22 cellular contexts compared by ENCODE assay signal in genomic region chr1:201068976-201069375, GRCh38. TPM values are rescaled to one million over a fixed set of nuclear protein-coding genes. Genes with fewer than 3 reads are reported as not detected.
DNase-seq lines count a peak whose midpoint lies in the region; ATAC-seq, FAIRE-seq and TF ChIP-seq lines count a peak whose summit lies in the region.
"Had no signal": no experiment of that assay in that cellular context is flagged by ENCODE, and none has a peak within 500 bp of the region (broad histone marks: within the 10 kb centered on the region; RNA-seq: fewer than 3 reads in every experiment).

No MANE protein-coding gene starts in this region.

- no peak for TF ChIP-seq POLR2A in GM12878 (IDR thresholded peaks at IDR 0.05; ENCODE audit: low read depth, low read length)

- H4K20me1 ChIP-seq in BLaER1 treated with 17β-estradiol and CSF1 and Interleukin-3, amounts not matched to agents 10 nM and 100 nM = peaks cover 0 to 7% (median 0%) of the 10 kb centered on the region in 11 experiments; a peak in 2 of 22 replicates
- H4K20me1 ChIP-seq in GM12878 (ENCODE audit: control insufficient read depth, insufficient read depth) = no peaks in the 10 kb centered on the region
- H4K20me1 ChIP-seq in neural progenitor cell (ENCODE audit: low read depth) = no peaks in the 10 kb centered on the region

- H3K79me2 ChIP-seq in GM12878 (ENCODE audit: control insufficient read depth, insufficient read depth, low read length) (no peaks in the 10 kb centered on the region), neural progenitor cell (ENCODE audit: low read depth) (no peaks in the 10 kb centered on the region)

- DNase-seq in GM12878 (ENCODE audit: low read depth, low spot score) = no peak
- DNase-seq in neural progenitor cell (ENCODE audit: low spot score) = no peak
- no peak for DNase-seq in ecto neural progenitor cell (ENCODE audit: low spot score)
- no peak for DNase-seq in NAMALWA (ENCODE audit: low spot score)
- DNase-seq in cerebellar nuclear complex (lab: John Stamatoyannopoulos, UW) = no peak
- DNase-seq: 8988T; C1 segment of cervical spinal cord; CD4-positive, CD25-positive, alpha-beta regulatory T cell; CD8-positive, alpha-beta memory T cell; KBM-7 had no signal

- POLR2A ChIA-PET in GM12878 (lab: Charles Lee) = no interaction called here

- no peaks in the 10 kb centered on the region for H3K36me3 Mint-ChIP-seq in neural progenitor cell
- H3K36me3 Mint-ChIP-seq: CD4-positive, CD25-positive, alpha-beta regulatory T cell; CD8-positive, alpha-beta memory T cell; IgD-negative memory B cell had no signal

- H3K27ac ChIP-seq in BLaER1 treated with 17β-estradiol and CSF1 and Interleukin-3, amounts not matched to agents 10 nM and 100 nM = no peak overlapping the region
- H3K27ac ChIP-seq in GM12878 (ENCODE audit: control insufficient read depth, insufficient read depth) (no peak overlapping the region), neural progenitor cell (no peak overlapping the region)

- 21% methylated on average over 4 of the region's 4 CpGs for WGBS in GM12878 (ENCODE audit: insufficient coverage, insufficient replicate concordance, low lambda C conversion rate, missing lambda C conversion rate)

- H3K36me3 ChIP-seq in BLaER1 treated with 17β-estradiol and CSF1 and Interleukin-3, amounts not matched to agents 10 nM and 100 nM = no peaks in the 10 kb centered on the region
- no peaks in the 10 kb centered on the region for H3K36me3 ChIP-seq in GM12878 (ENCODE audit: control insufficient read depth in 2 of 2, insufficient read depth in 2 of 2, low read length in 1 of 2)
- no peaks in the 10 kb centered on the region for H3K36me3 ChIP-seq in neural progenitor cell
- H3K36me3 ChIP-seq: HAP-1 had no signal

- TF ChIP-seq CTCF in GM12878 (IDR thresholded peaks at IDR 0.05 in 2 of 3, conservative IDR thresholded peaks at IDR 0.05 in 1 of 3; ENCODE audit: control insufficient read depth in 2 of 3, extremely low read depth in 1 of 3, insufficient read depth in 1 of 3, low read depth in 3 of 3, low read length in 3 of 3) = no peak
- no peak for TF ChIP-seq CTCF in neural progenitor cell (IDR thresholded peaks at IDR 0.05)

- ATAC-seq in GM12878 (peak; percentile 25; the same call in 2 of the 3 replicates), HG02885 (IDR thresholded peaks at IDR 0.05; ENCODE audit: poor library complexity, unreplicated experiment) (no peak)
- ATAC-seq: HepG2 had no signal

- intact Hi-C loops in GM12878 (cut with micrococcal nuclease; ENCODE audit: unreplicated experiment) = no loop called here

- peaks cover 19 to 62% (median 43%) of the 10 kb centered on the region in 10 experiments for H3K4me1 ChIP-seq in BLaER1 treated with 17β-estradiol and CSF1 and Interleukin-3, amounts not matched to agents 10 nM and 100 nM
- H3K4me1 ChIP-seq in GM12878 (ENCODE audit: control insufficient read depth, insufficient read depth, low read length) (no peaks in the 10 kb centered on the region), neural progenitor cell (peaks cover 8% of the 10 kb centered on the region)
- H3K4me1 ChIP-seq: HAP-1 had no signal

- H3K4me1 Mint-ChIP-seq in neural progenitor cell = peaks cover 33% of the 10 kb centered on the region
- H3K4me1 Mint-ChIP-seq: CD4-positive, CD25-positive, alpha-beta regulatory T cell; CD8-positive, alpha-beta memory T cell had no signal

- H3K4me3 ChIP-seq in BLaER1 treated with 17β-estradiol and CSF1 and Interleukin-3, amounts not matched to agents 10 nM and 100 nM = no peak overlapping the region
- H3K4me3 ChIP-seq in GM12878 = no peak overlapping the region
- no peak overlapping the region for H3K4me3 ChIP-seq in neural progenitor cell
- H3K4me3 ChIP-seq: HAP-1 had no signal

- no peak overlapping the region; a peak in 1 of 22 replicates for H3K9ac ChIP-seq in BLaER1 treated with 17β-estradiol and CSF1 and Interleukin-3, amounts not matched to agents 10 nM and 100 nM
- H3K9ac ChIP-seq in GM12878 (ENCODE audit: control insufficient read depth, insufficient read depth, low read length) = no peak overlapping the region
- H3K9ac ChIP-seq in neural progenitor cell = no peak overlapping the region

- FAIRE-seq in GM12878 (lab: Jason Lieb, UNC) = no peak
- FAIRE-seq: D721Med, G401.6, GM12892, GM18507, HepG2 had no signal

- no peaks in the 10 kb centered on the region for H3K9me3 ChIP-seq in BLaER1 treated with 17β-estradiol and CSF1 and Interleukin-3, amounts not matched to agents 10 nM and 100 nM (replicated peaks in 1 of 11)
- no peaks in the 10 kb centered on the region for H3K9me3 ChIP-seq in GM12878 (replicated peaks; ENCODE audit: control insufficient read depth, insufficient read depth, low read length)
- no peaks in the 10 kb centered on the region for H3K9me3 ChIP-seq in neural progenitor cell (ENCODE audit: low read depth)
- H3K9me3 ChIP-seq: HAP-1 had no signal

- H3F3A ChIP-seq in neural progenitor cell (ENCODE audit: low read depth) = no peaks in the 10 kb centered on the region

- peaks cover 25% of the 10 kb centered on the region for H3K27me3 Mint-ChIP-seq in neural progenitor cell (ENCODE audit: insufficient read depth, low read depth)
- H3K27me3 Mint-ChIP-seq: CD4-positive, CD25-positive, alpha-beta regulatory T cell had no signal

- CTCF ChIA-PET in GM12878 (lab: Yijun Ruan, JAX) = interaction anchor here (1.2 to 1.6 kb wide), 2 partner anchors 46 to 97 kb away, joined by 3 to 5 read pairs; no protein-coding TSS in a partner anchor

- TF ChIP-seq EP300 in GM12878 (IDR thresholded peaks at IDR 0.05; ENCODE audit: borderline replicate concordance in 1 of 2, control insufficient read depth in 1 of 2, low read depth in 2 of 2, low read length in 2 of 2) = no peak

- no peak overlapping the region for H3K4me3 Mint-ChIP-seq in neural progenitor cell
- H3K4me3 Mint-ChIP-seq: CD4-positive, CD25-positive, alpha-beta regulatory T cell; CD8-positive, alpha-beta memory T cell; IgD-negative memory B cell had no signal

- no peak overlapping the region for H2AFZ ChIP-seq in GM12878 (ENCODE audit: control insufficient read depth, low read depth, low read length)
- peak overlapping the region; percentile 79 for H2AFZ ChIP-seq in neural progenitor cell (replicated peaks)

- SMC1A ChIA-PET in GM12878 (lab: Charles Lee; ENCODE audit: uncharacterized antibody, unreplicated experiment) = no interaction called here

- peak overlapping the region; percentile 81 for H3K27ac Mint-ChIP-seq in neural progenitor cell
- H3K27ac Mint-ChIP-seq: CD4-positive, CD25-positive, alpha-beta regulatory T cell; CD8-positive, alpha-beta memory T cell had no signal

- H3K9me3 Mint-ChIP-seq in neural progenitor cell = no peaks in the 10 kb centered on the region
- H3K9me3 Mint-ChIP-seq: CD4-positive, CD25-positive, alpha-beta regulatory T cell; CD8-positive, alpha-beta memory T cell; IgD-negative memory B cell had no signal

- H3K4me2 ChIP-seq in BLaER1 treated with 17β-estradiol and CSF1 and Interleukin-3, amounts not matched to agents 10 nM and 100 nM = peak overlapping the region in 8 of 11 experiments; percentile 22 to 50 (median 30); a peak in 13 of 22 replicates
- no peak overlapping the region for H3K4me2 ChIP-seq in GM12878 (ENCODE audit: control insufficient read depth, insufficient read depth)
- H3K4me2 ChIP-seq in neural progenitor cell = peak overlapping the region; percentile 24

- in situ Hi-C loops in GM12878 (cut with MboI) = no loop called here

- H3K27me3 ChIP-seq in BLaER1 treated with 17β-estradiol and CSF1 and Interleukin-3, amounts not matched to agents 10 nM and 100 nM = no peaks in the 10 kb centered on the region
- H3K27me3 ChIP-seq in GM12878 (replicated peaks in 1 of 2; ENCODE audit: control insufficient read depth in 2 of 2, insufficient read depth in 2 of 2, low read length in 1 of 2) (peaks cover 2 to 10% of the 10 kb centered on the region in 2 experiments), neural progenitor cell (no peaks in the 10 kb centered on the region)

- RAD21 ChIA-PET in GM12878 (lab: Charles Lee; ENCODE audit: unreplicated experiment) = no interaction called here

- no peak for TF ChIP-seq RAD21 in GM12878 (IDR thresholded peaks at IDR 0.05; ENCODE audit: insufficient read depth, low read depth, low read length)

- BruUV-seq in GM12878 (replicated peaks; lab: Mats Ljungman, UMichigan) = no TSS peak

RNA-seq across cellular contexts. Expression of gene CACNA1S, which starts 43.2 kb away (rescaled TPM):
- not detected in 2 replicates for total RNA-seq in GM12878 (2013; cell fraction: nucleolus; rRNA removed)
- total RNA-seq in GM12878 (2014; rRNA removed) (under 0.01 TPM in 2 replicates), GM12878 (2014; rRNA removed; fragmentation: Illumina TruSeq; extraction: Trizol) (not detected in 2 replicates), GM12878 (2021) (not detected in 2 replicates), neural progenitor cell (ENCODE audit: low replicate concordance) (0.11 and 0.12 TPM in 2 replicates)
- not detected for polyA plus RNA-seq in GM12878 (2011; ENCODE audit: low read depth)
- polyA plus RNA-seq in GM12878 (2011; rRNA removed) (not detected in 2 replicates), GM12878 (2014; fragmentation: Illumina TruSeq; extraction: Trizol) (0.01 TPM in 1 of 2 replicates, not detected in the other), GM12878 (2014; fragmentation: Nextera tagmentation; extraction: Ambion mirVana) (under 1 TPM in 1 of 2 experiments, not detected in 1; 0.02 TPM), GM12878 (2014; rRNA removed) (0.01 TPM in 1 of 2 replicates, not detected in the other), GM12878 (2016; fragmentation: Nextera tagmentation; extraction: Ambion mirVana) (under 1 TPM in 1 of 2 experiments, not detected in 1; 0.04 TPM)
- under 0.01 TPM in 1 of 2 replicates, not detected in the other for polyA plus RNA-seq in GM12878 (2011; cell fraction: cytosol; rRNA removed)
- 0.01 TPM in 1 of 2 replicates, not detected in the other for polyA plus RNA-seq in GM12878 (2011; cell fraction: nucleus; rRNA removed)
- 0.01 TPM in 1 of 2 replicates, not detected in the other for polyA plus RNA-seq in GM12878 (2012)
- polyA minus RNA-seq in GM12878 (2011; rRNA and poly(A)+ RNA removed) = not detected in 2 replicates
- not detected in 2 replicates for polyA minus RNA-seq in GM12878 (2011; cell fraction: cytosol; rRNA and poly(A)+ RNA removed)
- not detected in 2 replicates for polyA minus RNA-seq in GM12878 (2011; cell fraction: nucleus; rRNA and poly(A)+ RNA removed)
- total RNA-seq: A673; CD4-positive, CD25-positive, alpha-beta regulatory T cell; CD8-positive, alpha-beta memory T cell; H4; HepG2 had no signal
- polyA plus RNA-seq: AG04450; CD4-positive, CD25-positive, alpha-beta regulatory T cell; CD8-positive, alpha-beta memory T cell; HepG2; IgD-negative memory B cell had no signal

RNA-seq across cellular contexts. Expression of gene KIF21B, which starts 45.5 kb away (rescaled TPM):
- 52.3 and 59.4 TPM in 2 replicates for total RNA-seq in GM12878 (2013; cell fraction: nucleolus; rRNA removed)
- 22.2 and 24.9 TPM in 2 replicates for total RNA-seq in GM12878 (2014; rRNA removed)
- 13.5 and 16.1 TPM in 2 replicates for total RNA-seq in GM12878 (2014; rRNA removed; fragmentation: Illumina TruSeq; extraction: Trizol)
- 44.4 and 47.7 TPM in 2 replicates for total RNA-seq in GM12878 (2021)
- 4.4 TPM for polyA plus RNA-seq in GM12878 (2011; ENCODE audit: low read depth)
- polyA plus RNA-seq in GM12878 (2011; rRNA removed) = 6.2 and 9.2 TPM in 2 replicates
- 14.5 and 16.7 TPM in 2 replicates for polyA plus RNA-seq in GM12878 (2011; cell fraction: cytosol; rRNA removed)
- 55.4 and 74.8 TPM in 2 replicates for polyA plus RNA-seq in GM12878 (2011; cell fraction: nucleus; rRNA removed)
- 8.4 and 9.0 TPM in 2 replicates for polyA plus RNA-seq in GM12878 (2012)
- 13.1 and 24.3 TPM in 2 replicates for polyA plus RNA-seq in GM12878 (2014; fragmentation: Illumina TruSeq; extraction: Trizol)
- 1 to 10 TPM; 2.3 to 2.9 TPM for polyA plus RNA-seq in GM12878 (2014; fragmentation: Nextera tagmentation; extraction: Ambion mirVana)
- polyA plus RNA-seq in GM12878 (2014; rRNA removed) = 33.3 and 36.8 TPM in 2 replicates
- polyA plus RNA-seq in GM12878 (2016; fragmentation: Nextera tagmentation; extraction: Ambion mirVana) = 1 to 10 TPM; 4.4 to 5.2 TPM
- polyA minus RNA-seq in GM12878 (2011; rRNA and poly(A)+ RNA removed) = 18.2 and 29.6 TPM in 2 replicates
- 11.2 and 11.9 TPM in 2 replicates for polyA minus RNA-seq in GM12878 (2011; cell fraction: cytosol; rRNA and poly(A)+ RNA removed)
- 21.9 and 39.5 TPM in 2 replicates for polyA minus RNA-seq in GM12878 (2011; cell fraction: nucleus; rRNA and poly(A)+ RNA removed)
- total RNA-seq in neural progenitor cell (ENCODE audit: low replicate concordance) = 6.4 and 15.6 TPM in 2 replicates

RNA-seq across cellular contexts. Expression of gene ASCL5, which starts 58.0 kb away (rescaled TPM):
- total RNA-seq in GM12878 (2013; cell fraction: nucleolus; rRNA removed) = not detected in 2 replicates
- total RNA-seq in GM12878 (2014; rRNA removed) = not detected in 2 replicates
- total RNA-seq in GM12878 (2014; rRNA removed; fragmentation: Illumina TruSeq; extraction: Trizol) = not detected in 2 replicates
- total RNA-seq in GM12878 (2021) = not detected in 2 replicates
- polyA plus RNA-seq in GM12878 (2011; ENCODE audit: low read depth) = not detected
- not detected in 2 replicates for polyA plus RNA-seq in GM12878 (2011; rRNA removed)
- polyA plus RNA-seq in GM12878 (2011; cell fraction: cytosol; rRNA removed) = not detected in 2 replicates
- polyA plus RNA-seq in GM12878 (2011; cell fraction: nucleus; rRNA removed) = 0.04 TPM in 1 of 2 replicates, not detected in the other
- not detected in 2 replicates for polyA plus RNA-seq in GM12878 (2012)
- polyA plus RNA-seq in GM12878 (2014; fragmentation: Illumina TruSeq; extraction: Trizol) = not detected in 2 replicates
- not detected for polyA plus RNA-seq in GM12878 (2014; fragmentation: Nextera tagmentation; extraction: Ambion mirVana)
- polyA plus RNA-seq in GM12878 (2014; rRNA removed) = 0.04 TPM in 1 of 2 replicates, not detected in the other
- not detected for polyA plus RNA-seq in GM12878 (2016; fragmentation: Nextera tagmentation; extraction: Ambion mirVana)
- not detected in 2 replicates for polyA minus RNA-seq in GM12878 (2011; rRNA and poly(A)+ RNA removed)
- not detected in 2 replicates for polyA minus RNA-seq in GM12878 (2011; cell fraction: cytosol; rRNA and poly(A)+ RNA removed)
- polyA minus RNA-seq in GM12878 (2011; cell fraction: nucleus; rRNA and poly(A)+ RNA removed) = not detected in 2 replicates
- not detected in 2 replicates for total RNA-seq in neural progenitor cell (ENCODE audit: low replicate concordance)
- total RNA-seq: A673, H4, HepG2 had no signal
- polyA plus RNA-seq: AG04450; CD8-positive, alpha-beta memory T cell; HepG2; IgD-negative memory B cell had no signal
